8 cellular contexts compared by ENCODE assay signal in genomic region chr1:20696397-20697333, GRCh38. TPM values are rescaled to one million over a fixed set of nuclear protein-coding genes. Genes with fewer than 3 reads are reported as not detected.
A peak's percentile ranks its signal among the peaks of the same experiment; 100 is the strongest.
DNase-seq lines count a peak whose midpoint lies in the region; ATAC-seq and TF ChIP-seq lines count a peak whose summit lies in the region.

No MANE protein-coding gene starts in this region.

- H3K27ac ChIP-seq in urinary bladder (ENCODE audit: low read depth): peak overlapping the region; percentile 25

- H3K4me3 ChIP-seq in astrocyte of the cerebellum (ENCODE audit: low read depth, low read length) (peak overlapping the region; percentile 53), urinary bladder (ENCODE audit: low read depth, low read length) (peak overlapping the region; percentile 33)

- in situ Hi-C loops in astrocyte of the cerebellum (cut with HindIII; ENCODE audit: low sequenced_read_pairs): no loop called here

- peak; percentile 98 for DNase-seq in DMS153 treated with DMSO at 0.1 percent for 48 hours (lab: John Stamatoyannopoulos, UW; ENCODE audit: unreplicated experiment)
- peak; percentile 30 for DNase-seq in NCI-H2029 treated with DMSO at 0.1 percent for 48 hours (lab: John Stamatoyannopoulos, UW)
- DNase-seq in T1000 (lab: John Stamatoyannopoulos, UW): peak; percentile 95
- peak; percentile 64 for DNase-seq in astrocyte of the cerebellum (ENCODE audit: low read depth)
- peak; percentile 98 for DNase-seq in hepatic stellate cell (ENCODE audit: low spot score)
- DNase-seq in putamen (ENCODE audit: low spot score): peak; percentile 73

- peak; percentile 52 for ATAC-seq in HG02623 (IDR thresholded peaks at IDR 0.05; ENCODE audit: unreplicated experiment)

- TF ChIP-seq CTCF in astrocyte of the cerebellum (IDR thresholded peaks at IDR 0.05; ENCODE audit: low read depth, low read length, missing control alignments): peak; percentile 70

- no peaks in the 10 kb centered on the region for H3K4me1 ChIP-seq in urinary bladder (ENCODE audit: insufficient read depth)

- 1% methylated on average over 46 of the region's 46 CpGs for WGBS in urinary bladder

- no peaks in the 10 kb centered on the region for H3K36me3 ChIP-seq in urinary bladder (ENCODE audit: insufficient read depth)

RNA-seq across cellular contexts. Expression of gene KIF17, which starts 21.1 kb away (rescaled TPM):
- 2.0 TPM for total RNA-seq in urinary bladder
- polyA plus RNA-seq in urinary bladder: 3.2 TPM

RNA-seq across cellular contexts. Expression of gene DDOST, which starts 35.5 kb away (rescaled TPM):
- 132 TPM for total RNA-seq in urinary bladder
- 169 TPM for polyA plus RNA-seq in urinary bladder

RNA-seq across cellular contexts. Expression of gene SH2D5, which starts 35.8 kb away (rescaled TPM):
- not detected for total RNA-seq in urinary bladder
- 0.10 TPM for polyA plus RNA-seq in urinary bladder

Comparison
In these comparisons a context has a peak if more than half of its experiments do, and no peak if none do; other contexts are left out.
1. Peak in every context shown above with its lines: DNase-seq, ATAC-seq, H3K4me3 ChIP-seq and H3K27ac ChIP-seq.
2. DNase-seq: peak in every context shown above with its lines; median percentile 98 in DMS153 treated with DMSO at 0.1 percent for 48 hours; 98 in hepatic stellate cell; 95 in T1000; 73 in putamen; 64 in astrocyte of the cerebellum; 30 in NCI-H2029 treated with DMSO at 0.1 percent for 48 hours.